8 cellular contexts compared by ENCODE assay signal in genomic region chr13:99980201-99981114, GRCh38. TPM values are rescaled to one million over a fixed set of nuclear protein-coding genes. Genes with fewer than 3 reads are reported as not detected.
DNase-seq lines count a peak whose midpoint lies in the region; ATAC-seq and TF ChIP-seq lines count a peak whose summit lies in the region.

No MANE protein-coding gene starts in this region.

- intact Hi-C loops in tibial artery (cut with DNase I; ENCODE audit: low total_unique reads) = no loop called here

- H3K9me3 Mint-ChIP-seq in naive thymus-derived CD8-positive, alpha-beta T cell = peaks cover 0 to 47% (median 21%) of the 10 kb centered on the region in 9 donors

- no peak overlapping the region for H3K27ac Mint-ChIP-seq in naive thymus-derived CD8-positive, alpha-beta T cell

- peak in 1 of 2 experiments; percentile 7 for TF ChIP-seq CTCF in tibial artery (IDR thresholded peaks at IDR 0.05)

- peaks cover 24 to 99% of the 10 kb centered on the region in 2 donors for H3K27me3 ChIP-seq in tibial artery

- peaks cover 0 to 49% (median 39%) of the 10 kb centered on the region in 4 donors for H3K4me1 ChIP-seq in tibial artery

- no peaks in the 10 kb centered on the region for H3K36me3 ChIP-seq in tibial artery

- peaks cover 0 to 7% (median 0%) of the 10 kb centered on the region in 3 donors for H3K9me3 ChIP-seq in tibial artery

- H3K27me3 Mint-ChIP-seq in naive thymus-derived CD8-positive, alpha-beta T cell = peaks cover 32 to 68% (median 52%) of the 10 kb centered on the region in 5 donors

- POLR2A ChIA-PET in naive thymus-derived CD8-positive, alpha-beta T cell (lab: Charles Lee) = interaction anchor here (0.6 to 3.1 kb wide), 6 partner anchors 9 to 1650 kb away, joined by 3 to 13 read pairs (median 4); partner anchors contain the start of gene ZIC5

- H3K4me1 Mint-ChIP-seq in naive thymus-derived CD8-positive, alpha-beta T cell = peaks cover 8 to 20% (median 14%) of the 10 kb centered on the region in 4 donors

- H3K27ac ChIP-seq in epithelial cell of prostate (no peak overlapping the region), tibial artery (no peak overlapping the region)

- peak; percentile 54 for ATAC-seq in HG02571 (IDR thresholded peaks at IDR 0.05; ENCODE audit: unreplicated experiment)
- ATAC-seq in naive thymus-derived CD8-positive, alpha-beta T cell = peak; percentile 74 to 82
- ATAC-seq in GM19324 (IDR thresholded peaks at IDR 0.05; ENCODE audit: low FRiP score, unreplicated experiment) = no peak

- peak overlapping the region; percentile 50 to 67 for H3K4me3 ChIP-seq in tibial artery

- peak; percentile 92 for DNase-seq in DMS79 treated with DMSO at 0.1 percent for 48 hours (lab: John Stamatoyannopoulos, UW)
- DNase-seq in NCI-H460 (ENCODE audit: extremely low read depth, low read depth) = peak; percentile 67
- DNase-seq in activated CD8-positive, alpha-beta memory T cell treated with anti-CD3 and anti-CD28 coated beads, Interleukin-2, amount 50 U/mL, for 48 hours = peak; percentile 76
- peak; percentile 20 for DNase-seq in epithelial cell of prostate (ENCODE audit: low read depth, low spot score)
- DNase-seq in naive thymus-derived CD8-positive, alpha-beta T cell = peak in 9 of 10 donors; percentile 43 to 76 (median 55)
- DNase-seq in tibial artery = peak; percentile 41 to 82

- H3K4me3 Mint-ChIP-seq in naive thymus-derived CD8-positive, alpha-beta T cell = peak overlapping the region in 5 of 10 donors; percentile 25 to 45 (median 44)

- peaks cover 4 to 25% (median 15%) of the 10 kb centered on the region in 3 donors for H3K36me3 Mint-ChIP-seq in naive thymus-derived CD8-positive, alpha-beta T cell

RNA-seq across cellular contexts. Expression of gene ZIC2, which starts 1.1 kb away (rescaled TPM):
- 4.2 and 4.4 TPM in 2 replicates for total RNA-seq in NCI-H460 (2014; rRNA removed; shearing (Covaris generic))
- 4.8 and 6.4 TPM in 2 replicates for polyA plus RNA-seq in NCI-H460 (2014; cell fraction: nucleus; rRNA removed)
- total RNA-seq in naive thymus-derived CD8-positive, alpha-beta T cell = not detected
- not detected for polyA plus RNA-seq in naive thymus-derived CD8-positive, alpha-beta T cell

RNA-seq across cellular contexts. Expression of gene ZIC5, which starts 8.9 kb away (rescaled TPM):
- total RNA-seq in NCI-H460 (2014; rRNA removed; shearing (Covaris generic)) = 4.4 and 4.9 TPM in 2 replicates
- polyA plus RNA-seq in NCI-H460 (2014; cell fraction: nucleus; rRNA removed) = 1.6 and 1.8 TPM in 2 replicates
- total RNA-seq in naive thymus-derived CD8-positive, alpha-beta T cell = not detected
- polyA plus RNA-seq in naive thymus-derived CD8-positive, alpha-beta T cell = not detected

Comparison
In these comparisons a context has a peak if more than half of its experiments do, and no peak if none do; other contexts are left out.
1. DNase-seq: peak in every context shown above with its lines; median percentile 92 in DMS79 treated with DMSO at 0.1 percent for 48 hours; 76 in activated CD8-positive, alpha-beta memory T cell treated with anti-CD3 and anti-CD28 coated beads, Interleukin-2, amount 50 U/mL, for 48 hours; 67 in NCI-H460; 62 in tibial artery; 55 in naive thymus-derived CD8-positive, alpha-beta T cell; 20 in epithelial cell of prostate.